Comparison of ENCODE assay signal across 20 cellular contexts in the genomic region with DNA sequence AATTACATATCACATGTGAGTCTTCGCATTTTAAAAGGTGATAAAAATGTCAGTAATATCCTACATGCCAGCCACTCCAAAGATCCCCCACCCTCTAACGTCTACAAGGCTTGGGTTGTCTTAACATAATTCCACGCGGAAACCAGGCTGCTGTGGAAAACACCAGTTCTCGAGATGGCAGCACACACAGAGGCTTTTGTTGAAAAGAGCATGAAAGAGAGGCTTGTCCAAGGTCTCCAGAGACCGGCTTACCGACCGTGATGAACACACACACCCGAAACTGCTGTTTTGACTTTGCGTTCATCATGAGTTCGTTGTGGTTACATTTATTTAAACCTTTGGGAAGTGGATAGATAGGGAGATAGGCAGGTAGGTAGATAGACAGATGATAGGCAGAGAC.
"Had no signal": no experiment of that assay in that cellular context is flagged by ENCODE, and none has a peak within 500 bp of the region (broad histone marks: within the 10 kb centered on the region; RNA-seq: fewer than 3 reads in every experiment).

No MANE protein-coding gene starts in this region.

- H3K9me3 ChIP-seq: prostate gland, right lobe of liver, testis, tibial nerve, upper lobe of right lung had no signal

- ATAC-seq: foreskin keratinocyte; left lobe of liver; natural killer cell treated with Interleukin-12 subunit alpha and Interleukin-12 subunit beta and Interleukin-15 and Interleukin-18, amount 100 ng/mL, for 72 hours; pancreas; right lobe of liver; stimulated activated memory B cell treated with anti-CD40 and anti-IgM and Interleukin-4, amounts not matched to agents 10 μg/mL and 1 μg/mL and 100 μg/mL, for 72 hours; upper lobe of right lung had no signal

- H3K27me3 ChIP-seq: foreskin keratinocyte, neural progenitor cell, right lobe of liver, testis had no signal

- H3K36me3 ChIP-seq: neural progenitor cell, pancreas, prostate gland, right lobe of liver, tibial nerve, upper lobe of right lung had no signal

- H3K4me3 ChIP-seq: neural progenitor cell, pancreas, prostate gland, right lobe of liver, testis, tibial nerve, upper lobe of right lung had no signal

- H3K27ac ChIP-seq: foreskin keratinocyte, neural progenitor cell, pancreas, prostate gland, right lobe of liver, testis, tibial nerve, upper lobe of right lung had no signal

- H3K4me1 ChIP-seq: foreskin keratinocyte, pancreas, prostate gland, right lobe of liver, testis, upper lobe of right lung had no signal

- DNase-seq: cerebellar nuclear complex; dermis blood vessel endothelial cell; erythroblast; foreskin keratinocyte; hippocampal formation; midbrain; occipital lobe; pancreas; right lobe of liver; stimulated activated CD4-positive, alpha-beta T cell treated with anti-CD3 and anti-CD28 coated beads, Interleukin-15, amount 100 ng/mL, for 24 hours; stimulated activated CD4-positive, alpha-beta T cell treated with anti-CD3 and anti-CD28 coated beads, Interleukin-1b, Interleukin-23, amount 100 ng/mL, for 48 hours; stimulated activated CD4-positive, alpha-beta T cell treated with anti-CD3 and anti-CD28 coated beads, Interleukin-4, amount 100 ng/mL, for 24 hours; testis; upper lobe of right lung had no signal
